ENCODE assay signal across 8 cellular contexts in genomic region chr12:6962285-6963015, GRCh38. TPM values are rescaled to one million over a fixed set of nuclear protein-coding genes. Genes with fewer than 3 reads are reported as not detected.
DNase-seq lines count a peak whose midpoint lies in the region; ATAC-seq and TF ChIP-seq lines count a peak whose summit lies in the region.

No MANE protein-coding gene starts in this region.

- POLR2A ChIA-PET in activated CD4-positive, alpha-beta T cell treated with anti-CD3 and anti-CD28 coated beads, Interleukin-2, amount 10 ng/mL, durations not matched to agents 7 days and 5 days (lab: Charles Lee) = interaction anchor here (1.1 to 3.3 kb wide), 2 partner anchors 17 to 147 kb away, joined by 4 to 36 read pairs; partner anchors contain the start of genes C12orf57 and RNU7-1

- ATAC-seq in heart left ventricle (peak in 1 of 4 donors; percentile 1), gastrocnemius medialis (no peak), HG03175 (IDR thresholded peaks at IDR 0.05; ENCODE audit: unreplicated experiment) (no peak)

- H3K36me3 ChIP-seq in SK-N-MC (ENCODE audit: insufficient read depth, low read length) = peaks cover 24% of the 10 kb centered on the region
- H3K36me3 ChIP-seq in heart left ventricle = peaks cover 0 to 53% (median 23%) of the 10 kb centered on the region in 9 donors
- peaks cover 0 to 27% of the 10 kb centered on the region in 2 donors for H3K36me3 ChIP-seq in gastrocnemius medialis

- peak overlapping the region; percentile 95 for H3K27ac Mint-ChIP-seq in activated CD4-positive, alpha-beta T cell treated with anti-CD3 and anti-CD28 coated beads, Interleukin-2, amount 10 ng/mL, durations not matched to agents 7 days and 5 days

- in situ Hi-C loops in gastrocnemius medialis (cut with MboI; ENCODE audit: low sequenced_read_pairs in 4 of 4) = no loop called here

- H3K36me3 Mint-ChIP-seq in activated CD4-positive, alpha-beta T cell treated with anti-CD3 and anti-CD28 coated beads, Interleukin-2, amount 10 ng/mL, durations not matched to agents 7 days and 5 days (ENCODE audit: low read depth) = peaks cover 61% of the 10 kb centered on the region

- no peak for DNase-seq in activated CD4-positive, alpha-beta T cell treated with anti-CD3 and anti-CD28 coated beads, Interleukin-2, amount 10 ng/mL, durations not matched to agents 7 days and 5 days
- no peak for DNase-seq in activated CD4-positive, alpha-beta T cell treated with anti-CD3 and anti-CD28 coated beads, Interleukin-2, amount 50 U/mL, for 4 hours
- DNase-seq in SK-N-MC (ENCODE audit: low read depth, low spot score) (no peak), heart left ventricle (peak in 2 of 5 donors; percentile 22 to 26), gastrocnemius medialis (peak in 1 of 2 donors; percentile 19), cerebellar cortex (ENCODE audit: low spot score) (no peak)
- no peak for DNase-seq in activated CD4-positive, alpha-beta T cell treated with anti-CD3 and anti-CD28 coated beads, Interleukin-2, amount 50 U/mL, for 1 hour

- H3K4me1 ChIP-seq in heart left ventricle (peaks cover 2 to 64% (median 41%) of the 10 kb centered on the region in 12 donors), gastrocnemius medialis (peaks cover 17 to 24% of the 10 kb centered on the region in 2 donors)

- H3K4me3 ChIP-seq in SK-N-MC = peak overlapping the region; percentile 66
- peak overlapping the region in 7 of 12 donors; percentile 24 to 46 (median 40) for H3K4me3 ChIP-seq in heart left ventricle
- H3K4me3 ChIP-seq in gastrocnemius medialis = peak overlapping the region in 1 of 4 donors; percentile 42

- H3K27me3 ChIP-seq in heart left ventricle = no peaks in the 10 kb centered on the region
- no peaks in the 10 kb centered on the region for H3K27me3 ChIP-seq in gastrocnemius medialis

- H3K27ac ChIP-seq in SK-N-MC (peak overlapping the region; percentile 94), heart left ventricle (peak overlapping the region in 11 of 12 donors; percentile 68 to 97 (median 81)), gastrocnemius medialis (peak overlapping the region; percentile 56 to 81 (median 76))

- TF ChIP-seq POLR2A in heart left ventricle (IDR thresholded peaks at IDR 0.05) = no peak
- no peak for TF ChIP-seq POLR2A in gastrocnemius medialis (IDR thresholded peaks at IDR 0.05)

- H3K9me3 ChIP-seq in SK-N-MC (ENCODE audit: low read depth, low read length) (no peaks in the 10 kb centered on the region), heart left ventricle (no peaks in the 10 kb centered on the region), gastrocnemius medialis (no peaks in the 10 kb centered on the region)

- intact Hi-C loops in heart left ventricle (cut with DNase I) = loop anchor here in 6 of 10 donors (2.0 to 10.0 kb wide), 6 partner anchors 18 to 132 kb away; partner anchors contain the start of genes C1R (in 2 of the 6), C12orf57 (in 1 of the 6), SPSB2 (in 1 of the 6) and TPI1 (in 1 of the 6)
- intact Hi-C loops in gastrocnemius medialis (cut with DNase I; ENCODE audit: low total_unique reads) = loop anchor here (5.0 kb wide), 2 partner anchors 90 to 145 kb away; partner anchors contain the start of genes C1RL and SPSB2

- H3K9me3 Mint-ChIP-seq in activated CD4-positive, alpha-beta T cell treated with anti-CD3 and anti-CD28 coated beads, Interleukin-2, amount 10 ng/mL, durations not matched to agents 7 days and 5 days = no peaks in the 10 kb centered on the region

- no peaks in the 10 kb centered on the region for H3K27me3 Mint-ChIP-seq in activated CD4-positive, alpha-beta T cell treated with anti-CD3 and anti-CD28 coated beads, Interleukin-2, amount 10 ng/mL, durations not matched to agents 7 days and 5 days

- TF ChIP-seq CTCF in heart left ventricle (IDR thresholded peaks at IDR 0.05) (no peak), gastrocnemius medialis (IDR thresholded peaks at IDR 0.05 in 4 of 5, conservative IDR thresholded peaks at IDR 0.05 in 1 of 5) (no peak)

- H3K9ac ChIP-seq in SK-N-MC (ENCODE audit: insufficient read length) = peak overlapping the region; percentile 47

- CTCF ChIA-PET in activated CD4-positive, alpha-beta T cell treated with anti-CD3 and anti-CD28 coated beads, Interleukin-2, amount 10 ng/mL, durations not matched to agents 7 days and 5 days (lab: Charles Lee) = interaction anchor here (0.6 to 13.3 kb wide), 6 partner anchors 18 to 93 kb away, joined by 3 to 388 read pairs (median 12); partner anchors contain the start of genes C12orf57, PTPN6, RNU7-1 and SPSB2

- H3K4me1 Mint-ChIP-seq in activated CD4-positive, alpha-beta T cell treated with anti-CD3 and anti-CD28 coated beads, Interleukin-2, amount 10 ng/mL, durations not matched to agents 7 days and 5 days = peaks cover 81% of the 10 kb centered on the region

- WGBS in heart left ventricle, 4 donors = 61 to 75% (median 74%) methylated on average over 19 to 25 of the region's 25 CpGs

- peak overlapping the region; percentile 65 for H3K4me3 Mint-ChIP-seq in activated CD4-positive, alpha-beta T cell treated with anti-CD3 and anti-CD28 coated beads, Interleukin-2, amount 10 ng/mL, durations not matched to agents 7 days and 5 days

RNA-seq across cellular contexts. Expression of gene PHB2, which starts 8.0 kb away (rescaled TPM):
- total RNA-seq in activated CD4-positive, alpha-beta T cell treated with anti-CD3 and anti-CD28 coated beads, Interleukin-2, amount 10 ng/mL, durations not matched to agents 7 days and 5 days = 100 to 1,000 TPM; 214 to 230 TPM
- total RNA-seq in heart left ventricle (100 to 1,000 TPM; 128 to 189 (median 152) TPM), gastrocnemius medialis (100 to 1,000 TPM; 226 to 304 (median 238) TPM)
- 100 to 1,000 TPM; 112 to 192 TPM for polyA plus RNA-seq in heart left ventricle

RNA-seq across cellular contexts. Expression of gene EMG1, which starts 8.3 kb away (rescaled TPM):
- 10 to 100 TPM; 41.8 to 53.3 TPM for total RNA-seq in activated CD4-positive, alpha-beta T cell treated with anti-CD3 and anti-CD28 coated beads, Interleukin-2, amount 10 ng/mL, durations not matched to agents 7 days and 5 days
- 10 to 100 TPM; 24.2 to 43.1 (median 35.9) TPM for total RNA-seq in heart left ventricle
- 10 to 100 TPM; 23.0 to 38.2 TPM for polyA plus RNA-seq in heart left ventricle
- total RNA-seq in gastrocnemius medialis = 10 to 100 TPM; 25.8 to 40.6 (median 32.1) TPM

RNA-seq across cellular contexts. Expression of gene PTPN6, which starts 11.3 kb away (rescaled TPM):
- total RNA-seq in activated CD4-positive, alpha-beta T cell treated with anti-CD3 and anti-CD28 coated beads, Interleukin-2, amount 10 ng/mL, durations not matched to agents 7 days and 5 days = 100 to 1,000 TPM; 346 to 354 TPM
- 10 to 100 TPM in 2 of 9 donors, 1 to 10 TPM in 7; 3.5 to 63.2 (median 5.9) TPM for total RNA-seq in heart left ventricle
- polyA plus RNA-seq in heart left ventricle = 1 to 10 TPM; 6.6 to 6.7 TPM
- 1 to 10 TPM in 3 of 4 donors, under 1 TPM in 1; 0.87 to 7.6 (median 5.0) TPM for total RNA-seq in gastrocnemius medialis

RNA-seq across cellular contexts. Expression of gene C12orf57, which starts 18.6 kb away (rescaled TPM):
- 100 to 1,000 TPM; 156 to 181 TPM for total RNA-seq in activated CD4-positive, alpha-beta T cell treated with anti-CD3 and anti-CD28 coated beads, Interleukin-2, amount 10 ng/mL, durations not matched to agents 7 days and 5 days
- total RNA-seq in heart left ventricle (100 to 1,000 TPM; 108 to 394 (median 167) TPM), gastrocnemius medialis (100 to 1,000 TPM; 175 to 220 (median 183) TPM)
- polyA plus RNA-seq in heart left ventricle = 100 to 1,000 TPM; 258 to 460 TPM

RNA-seq across cellular contexts. Expression of gene RNU7-1, which starts 18.8 kb away (rescaled TPM):
- total RNA-seq in activated CD4-positive, alpha-beta T cell treated with anti-CD3 and anti-CD28 coated beads, Interleukin-2, amount 10 ng/mL, durations not matched to agents 7 days and 5 days = not detected
- not detected for total RNA-seq in heart left ventricle
- not detected for polyA plus RNA-seq in heart left ventricle
- total RNA-seq in gastrocnemius medialis = not detected

Comparison
In these comparisons a context has a peak if more than half of its experiments do, and no peak if none do; other contexts are left out.
1. RNA of gene PTPN6, which starts 11.3 kb away (total RNA-seq): 346 to 354 TPM in activated CD4-positive, alpha-beta T cell treated with anti-CD3 and anti-CD28 coated beads, Interleukin-2, amount 10 ng/mL, durations not matched to agents 7 days and 5 days; 0.87 to 7.6 TPM in gastrocnemius medialis and 3.5 to 63.2 TPM in heart left ventricle; every median in the first group is over 4 times any median in the second.
2. Peak in every context shown above with its lines, with median percentiles within 50 percentile points of each other: H3K27ac ChIP-seq.